In genomic region chr5:37565067-37565670, GRCh38 we compare ENCODE assay signal across 25 cellular contexts.
"Had no signal": no experiment of that assay in that cellular context is flagged by ENCODE, and none has a peak within 500 bp of the region (broad histone marks: within the 10 kb centered on the region; RNA-seq: fewer than 3 reads in every experiment).

No MANE protein-coding gene starts in this region.

- H3K9me3 Mint-ChIP-seq: activated T-cell treated with anti-CD3 and anti-CD28 coated beads, Interleukin-2, amount 50 U/mL, for 4 hours; activated T-helper 2 cell treated with anti-CD3 and anti-CD28 coated beads, Interferon-gamma antibody, Interleukin-2, Interleukin-4, amounts not matched to agents 10 μg/mL and 5 μg/mL and 100 μg/mL, durations not matched to agents 14 hours and 24 hours and 36 hours; dendritic cell treated with granulocyte-macrophage colony-stimulating factor and Interleukin-4, amounts not matched to agents 40 ng/mL and 50 ng/mL, for 4 days; stimulated activated effector memory CD8-positive, alpha-beta T cell treated with anti-CD3 and anti-CD28 coated beads, Interleukin-12 subunit alpha, Interleukin-12 subunit beta, amount 100 ng/mL, for 72 hours had no signal

- H3K36me3 Mint-ChIP-seq: stimulated activated effector memory CD8-positive, alpha-beta T cell treated with anti-CD3 and anti-CD28 coated beads, Interleukin-12 subunit alpha, Interleukin-12 subunit beta, amount 100 ng/mL, for 72 hours had no signal

- H3K4me3 ChIP-seq: hepatocyte, pancreas, psoas muscle, skin epidermis, tibial artery had no signal

- H3K4me1 ChIP-seq: tibial artery had no signal

- H3K4me1 Mint-ChIP-seq: stimulated activated effector memory CD8-positive, alpha-beta T cell treated with anti-CD3 and anti-CD28 coated beads, Interleukin-12 subunit alpha, Interleukin-12 subunit beta, amount 100 ng/mL, for 72 hours; stimulated activated naive CD8-positive, alpha-beta T cell treated with anti-CD3 and anti-CD28 coated beads, Interleukin-15, amount 100 ng/mL, for 72 hours had no signal

- H3K27me3 Mint-ChIP-seq: activated naive CD8-positive, alpha-beta T cell; dendritic cell treated with granulocyte-macrophage colony-stimulating factor and Interleukin-4, amounts not matched to agents 40 ng/mL and 50 ng/mL, for 4 days; stimulated activated naive CD8-positive, alpha-beta T cell treated with anti-CD3 and anti-CD28 coated beads, Interleukin-15, amount 100 ng/mL, for 72 hours had no signal

- H3K27me3 ChIP-seq: hepatocyte, neutrophil, pancreas, tibial artery had no signal

- H3K27ac Mint-ChIP-seq: activated naive CD8-positive, alpha-beta T cell; activated T-helper 2 cell treated with anti-CD3 and anti-CD28 coated beads, Interferon-gamma antibody, Interleukin-2, Interleukin-4, amounts not matched to agents 10 μg/mL and 5 μg/mL and 100 μg/mL, durations not matched to agents 14 hours and 24 hours and 36 hours; dendritic cell treated with granulocyte-macrophage colony-stimulating factor and Interleukin-4, amounts not matched to agents 40 ng/mL and 50 ng/mL, for 4 days; nephron; stimulated activated effector memory CD8-positive, alpha-beta T cell treated with anti-CD3 and anti-CD28 coated beads, Interleukin-12 subunit alpha, Interleukin-12 subunit beta, amount 100 ng/mL, for 72 hours; stimulated activated naive CD8-positive, alpha-beta T cell treated with anti-CD3 and anti-CD28 coated beads, Interleukin-15, amount 100 ng/mL, for 72 hours had no signal

- H3K4me3 Mint-ChIP-seq: activated naive CD8-positive, alpha-beta T cell; activated T-cell treated with anti-CD3 and anti-CD28 coated beads, Interleukin-2, amount 50 U/mL, for 4 hours; dendritic cell treated with granulocyte-macrophage colony-stimulating factor and Interleukin-4, amounts not matched to agents 40 ng/mL and 50 ng/mL, for 4 days; nephron; stimulated activated effector memory CD8-positive, alpha-beta T cell treated with anti-CD3 and anti-CD28 coated beads, Interleukin-12 subunit alpha, Interleukin-12 subunit beta, amount 100 ng/mL, for 72 hours; stimulated activated naive CD8-positive, alpha-beta T cell treated with anti-CD3 and anti-CD28 coated beads, Interleukin-15, amount 100 ng/mL, for 72 hours had no signal

- H3K27ac ChIP-seq: hepatocyte, neutrophil, pancreas, psoas muscle, skin epidermis, tibial artery had no signal

- DNase-seq: activated CD4-positive, alpha-beta T cell treated with anti-CD3 and anti-CD28 coated beads for 1 hour; activated CD4-positive, alpha-beta T cell treated with anti-CD3 and anti-CD28 coated beads, Interleukin-2, amount 50 U/mL, for 1 hour; activated CD8-positive, alpha-beta memory T cell treated with anti-CD3 and anti-CD28 coated beads, Interleukin-2, amount 50 U/mL, for 48 hours; activated naive CD4-positive, alpha-beta T cell; activated T-cell treated with anti-CD3 and anti-CD28 coated beads, Interleukin-2, amount 50 U/mL, for 4 hours; amniotic stem cell; effector CD8-positive, alpha-beta T cell; erythroblast; glutamatergic neuron; pancreas; psoas muscle; right cardiac atrium; stimulated activated CD4-positive, alpha-beta T cell treated with anti-CD3 and anti-CD28 coated beads, Interleukin-2, amount 100 ng/mL, for 24 hours; stimulated activated naive CD8-positive, alpha-beta T cell treated with anti-CD3 and anti-CD28 coated beads, Interleukin-15, amount 100 ng/mL, for 72 hours; T-helper 1 cell; T-helper 9 cell; tibial artery had no signal

- H3K36me3 ChIP-seq: neutrophil, pancreas, tibial artery had no signal

- H3K9me3 ChIP-seq: neutrophil, pancreas, psoas muscle, tibial artery had no signal
